1 cellular context compared by ENCODE assay signal in genomic region chr6:83065511-83066192, GRCh38.
TF ChIP-seq lines count a peak whose summit lies in the region.

Gene UBE3D, minus strand, starts transcription at chr6:83065841. Its CDS starts 123 bp downstream, at chr6:83065718.

TF ChIP-seq in K562, 482 proteins besides CTCF, POLR2A, EP300 and RAD21 (continued from another document and continues in another):
- TF ChIP-seq, protein P1, sequence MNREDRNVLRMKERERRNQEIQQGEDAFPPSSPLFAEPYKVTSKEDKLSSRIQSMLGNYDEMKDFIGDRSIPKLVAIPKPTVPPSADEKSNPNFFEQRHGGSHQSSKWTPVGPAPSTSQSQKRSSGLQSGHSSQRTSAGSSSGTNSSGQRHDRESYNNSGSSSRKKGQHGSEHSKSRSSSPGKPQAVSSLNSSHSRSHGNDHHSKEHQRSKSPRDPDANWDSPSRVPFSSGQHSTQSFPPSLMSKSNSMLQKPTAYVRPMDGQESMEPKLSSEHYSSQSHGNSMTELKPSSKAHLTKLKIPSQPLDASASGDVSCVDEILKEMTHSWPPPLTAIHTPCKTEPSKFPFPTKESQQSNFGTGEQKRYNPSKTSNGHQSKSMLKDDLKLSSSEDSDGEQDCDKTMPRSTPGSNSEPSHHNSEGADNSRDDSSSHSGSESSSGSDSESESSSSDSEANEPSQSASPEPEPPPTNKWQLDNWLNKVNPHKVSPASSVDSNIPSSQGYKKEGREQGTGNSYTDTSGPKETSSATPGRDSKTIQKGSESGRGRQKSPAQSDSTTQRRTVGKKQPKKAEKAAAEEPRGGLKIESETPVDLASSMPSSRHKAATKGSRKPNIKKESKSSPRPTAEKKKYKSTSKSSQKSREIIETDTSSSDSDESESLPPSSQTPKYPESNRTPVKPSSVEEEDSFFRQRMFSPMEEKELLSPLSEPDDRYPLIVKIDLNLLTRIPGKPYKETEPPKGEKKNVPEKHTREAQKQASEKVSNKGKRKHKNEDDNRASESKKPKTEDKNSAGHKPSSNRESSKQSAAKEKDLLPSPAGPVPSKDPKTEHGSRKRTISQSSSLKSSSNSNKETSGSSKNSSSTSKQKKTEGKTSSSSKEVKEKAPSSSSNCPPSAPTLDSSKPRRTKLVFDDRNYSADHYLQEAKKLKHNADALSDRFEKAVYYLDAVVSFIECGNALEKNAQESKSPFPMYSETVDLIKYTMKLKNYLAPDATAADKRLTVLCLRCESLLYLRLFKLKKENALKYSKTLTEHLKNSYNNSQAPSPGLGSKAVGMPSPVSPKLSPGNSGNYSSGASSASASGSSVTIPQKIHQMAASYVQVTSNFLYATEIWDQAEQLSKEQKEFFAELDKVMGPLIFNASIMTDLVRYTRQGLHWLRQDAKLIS (CRISPR knock-in tag; IDR thresholded peaks at IDR 0.05): no peak
- TF ChIP-seq KAT7 (CRISPR knock-in tag; IDR thresholded peaks at IDR 0.05; ENCODE audit: borderline replicate concordance) (no peak), HNRNPUL1 (IDR thresholded peaks at IDR 0.05; ENCODE audit: low read length) (no peak), ZKSCAN3 (CRISPR knock-in tag; IDR thresholded peaks at IDR 0.05) (no peak), BDP1 (IDR thresholded peaks at IDR 0.05; ENCODE audit: insufficient read depth, insufficient read length) (no peak), MTA2 (IDR thresholded peaks at IDR 0.05; ENCODE audit: low read depth) (no peak), MEF2A (IDR thresholded peaks at IDR 0.05; ENCODE audit: control insufficient read depth, low read depth, low read length) (no peak), ZNF778 (CRISPR knock-in tag; IDR thresholded peaks at IDR 0.05) (no peak), KAT2B (IDR thresholded peaks at IDR 0.05; ENCODE audit: low read depth, low read length) (no peak), SOX6 (IDR thresholded peaks at IDR 0.05) (peak; percentile 61; the same call in 1 of the 2 replicates), BCOR (IDR thresholded peaks at IDR 0.05) (no peak), CTBP1 (IDR thresholded peaks at IDR 0.05; ENCODE audit: borderline replicate concordance) (peak; percentile 85), CREB1 (IDR thresholded peaks at IDR 0.05) (no peak), CREB1 (CRISPR knock-in tag; IDR thresholded peaks at IDR 0.05) (no peak), ZNF436 (CRISPR knock-in tag; IDR thresholded peaks at IDR 0.05) (no peak), PHF8 (IDR thresholded peaks at IDR 0.05; ENCODE audit: borderline replicate concordance, low read length) (peak; percentile 92; the same call in 1 of the 2 replicates), RBM39 (optimal IDR thresholded peaks at IDR 0.05; ENCODE audit: low read depth, low read length) (no peak), THAP7 (CRISPR knock-in tag; IDR thresholded peaks at IDR 0.05) (no peak), STAT5B (CRISPR knock-in tag; IDR thresholded peaks at IDR 0.05) (no peak), ZNF764 (CRISPR knock-in tag; IDR thresholded peaks at IDR 0.05; ENCODE audit: low read depth) (no peak), ZNF133 (CRISPR knock-in tag; IDR thresholded peaks at IDR 0.05) (no peak), SMAD4 (CRISPR knock-in tag; conservative IDR thresholded peaks at IDR 0.05) (peak; percentile 57), HLTF (IDR thresholded peaks at IDR 0.05) (no peak), DEAF1 (CRISPR knock-in tag; IDR thresholded peaks at IDR 0.05) (no peak), SRSF9 (IDR thresholded peaks at IDR 0.05; ENCODE audit: borderline replicate concordance, low read depth, low read length) (no peak), TAF15 (IDR thresholded peaks at IDR 0.05; ENCODE audit: low read depth, low read length) (no peak), PBX2 (CRISPR knock-in tag; IDR thresholded peaks at IDR 0.05; ENCODE audit: low read depth) (no peak), PBX2 (tag; conservative IDR thresholded peaks at IDR 0.05; ENCODE audit: low read depth) (no peak), ZNF143 (CRISPR knock-in tag; IDR thresholded peaks at IDR 0.05) (no peak), NR2F6 (CRISPR knock-in tag; IDR thresholded peaks at IDR 0.05) (no peak), BRF1 (IDR thresholded peaks at IDR 0.05; ENCODE audit: borderline replicate concordance, extremely low read depth, insufficient read length) (no peak), ZNF316 (IDR thresholded peaks at IDR 0.05) (no peak), ETV1 (tag; conservative IDR thresholded peaks at IDR 0.05; ENCODE audit: low read depth) (no peak), XRCC5 (IDR thresholded peaks at IDR 0.05; ENCODE audit: low read depth, low read length) (peak; percentile 85; the same call in 1 of the 2 replicates)
- TF ChIP-seq, protein P2, sequence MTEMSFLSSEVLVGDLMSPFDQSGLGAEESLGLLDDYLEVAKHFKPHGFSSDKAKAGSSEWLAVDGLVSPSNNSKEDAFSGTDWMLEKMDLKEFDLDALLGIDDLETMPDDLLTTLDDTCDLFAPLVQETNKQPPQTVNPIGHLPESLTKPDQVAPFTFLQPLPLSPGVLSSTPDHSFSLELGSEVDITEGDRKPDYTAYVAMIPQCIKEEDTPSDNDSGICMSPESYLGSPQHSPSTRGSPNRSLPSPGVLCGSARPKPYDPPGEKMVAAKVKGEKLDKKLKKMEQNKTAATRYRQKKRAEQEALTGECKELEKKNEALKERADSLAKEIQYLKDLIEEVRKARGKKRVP (CRISPR knock-in tag; IDR thresholded peaks at IDR 0.05): no peak
- TF ChIP-seq, protein P3, sequence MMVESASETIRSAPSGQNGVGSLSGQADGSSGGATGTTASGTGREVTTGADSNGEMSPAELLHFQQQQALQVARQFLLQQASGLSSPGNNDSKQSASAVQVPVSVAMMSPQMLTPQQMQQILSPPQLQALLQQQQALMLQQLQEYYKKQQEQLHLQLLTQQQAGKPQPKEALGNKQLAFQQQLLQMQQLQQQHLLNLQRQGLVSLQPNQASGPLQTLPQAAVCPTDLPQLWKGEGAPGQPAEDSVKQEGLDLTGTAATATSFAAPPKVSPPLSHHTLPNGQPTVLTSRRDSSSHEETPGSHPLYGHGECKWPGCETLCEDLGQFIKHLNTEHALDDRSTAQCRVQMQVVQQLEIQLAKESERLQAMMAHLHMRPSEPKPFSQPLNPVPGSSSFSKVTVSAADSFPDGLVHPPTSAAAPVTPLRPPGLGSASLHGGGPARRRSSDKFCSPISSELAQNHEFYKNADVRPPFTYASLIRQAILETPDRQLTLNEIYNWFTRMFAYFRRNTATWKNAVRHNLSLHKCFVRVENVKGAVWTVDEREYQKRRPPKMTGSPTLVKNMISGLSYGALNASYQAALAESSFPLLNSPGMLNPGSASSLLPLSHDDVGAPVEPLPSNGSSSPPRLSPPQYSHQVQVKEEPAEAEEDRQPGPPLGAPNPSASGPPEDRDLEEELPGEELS (CRISPR knock-in tag; IDR thresholded peaks at IDR 0.05; ENCODE audit: borderline replicate concordance): 0 out of 2 replicates have a peak, but pooled peaks have one; percentile 45
- TF ChIP-seq, protein P4, sequence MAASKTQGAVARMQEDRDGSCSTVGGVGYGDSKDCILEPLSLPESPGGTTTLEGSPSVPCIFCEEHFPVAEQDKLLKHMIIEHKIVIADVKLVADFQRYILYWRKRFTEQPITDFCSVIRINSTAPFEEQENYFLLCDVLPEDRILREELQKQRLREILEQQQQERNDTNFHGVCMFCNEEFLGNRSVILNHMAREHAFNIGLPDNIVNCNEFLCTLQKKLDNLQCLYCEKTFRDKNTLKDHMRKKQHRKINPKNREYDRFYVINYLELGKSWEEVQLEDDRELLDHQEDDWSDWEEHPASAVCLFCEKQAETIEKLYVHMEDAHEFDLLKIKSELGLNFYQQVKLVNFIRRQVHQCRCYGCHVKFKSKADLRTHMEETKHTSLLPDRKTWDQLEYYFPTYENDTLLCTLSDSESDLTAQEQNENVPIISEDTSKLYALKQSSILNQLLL (CRISPR knock-in tag; IDR thresholded peaks at IDR 0.05; ENCODE audit: borderline replicate concordance): no peak
- TF ChIP-seq, protein P5, sequence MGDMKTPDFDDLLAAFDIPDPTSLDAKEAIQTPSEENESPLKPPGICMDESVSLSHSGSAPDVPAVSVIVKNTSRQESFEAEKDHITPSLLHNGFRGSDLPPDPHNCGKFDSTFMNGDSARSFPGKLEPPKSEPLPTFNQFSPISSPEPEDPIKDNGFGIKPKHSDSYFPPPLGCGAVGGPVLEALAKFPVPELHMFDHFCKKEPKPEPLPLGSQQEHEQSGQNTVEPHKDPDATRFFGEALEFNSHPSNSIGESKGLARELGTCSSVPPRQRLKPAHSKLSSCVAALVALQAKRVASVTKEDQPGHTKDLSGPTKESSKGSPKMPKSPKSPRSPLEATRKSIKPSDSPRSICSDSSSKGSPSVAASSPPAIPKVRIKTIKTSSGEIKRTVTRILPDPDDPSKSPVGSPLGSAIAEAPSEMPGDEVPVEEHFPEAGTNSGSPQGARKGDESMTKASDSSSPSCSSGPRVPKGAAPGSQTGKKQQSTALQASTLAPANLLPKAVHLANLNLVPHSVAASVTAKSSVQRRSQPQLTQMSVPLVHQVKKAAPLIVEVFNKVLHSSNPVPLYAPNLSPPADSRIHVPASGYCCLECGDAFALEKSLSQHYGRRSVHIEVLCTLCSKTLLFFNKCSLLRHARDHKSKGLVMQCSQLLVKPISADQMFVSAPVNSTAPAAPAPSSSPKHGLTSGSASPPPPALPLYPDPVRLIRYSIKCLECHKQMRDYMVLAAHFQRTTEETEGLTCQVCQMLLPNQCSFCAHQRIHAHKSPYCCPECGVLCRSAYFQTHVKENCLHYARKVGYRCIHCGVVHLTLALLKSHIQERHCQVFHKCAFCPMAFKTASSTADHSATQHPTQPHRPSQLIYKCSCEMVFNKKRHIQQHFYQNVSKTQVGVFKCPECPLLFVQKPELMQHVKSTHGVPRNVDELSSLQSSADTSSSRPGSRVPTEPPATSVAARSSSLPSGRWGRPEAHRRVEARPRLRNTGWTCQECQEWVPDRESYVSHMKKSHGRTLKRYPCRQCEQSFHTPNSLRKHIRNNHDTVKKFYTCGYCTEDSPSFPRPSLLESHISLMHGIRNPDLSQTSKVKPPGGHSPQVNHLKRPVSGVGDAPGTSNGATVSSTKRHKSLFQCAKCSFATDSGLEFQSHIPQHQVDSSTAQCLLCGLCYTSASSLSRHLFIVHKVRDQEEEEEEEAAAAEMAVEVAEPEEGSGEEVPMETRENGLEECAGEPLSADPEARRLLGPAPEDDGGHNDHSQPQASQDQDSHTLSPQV (IDR thresholded peaks at IDR 0.05): peak; percentile 67
- TF ChIP-seq, protein P6, sequence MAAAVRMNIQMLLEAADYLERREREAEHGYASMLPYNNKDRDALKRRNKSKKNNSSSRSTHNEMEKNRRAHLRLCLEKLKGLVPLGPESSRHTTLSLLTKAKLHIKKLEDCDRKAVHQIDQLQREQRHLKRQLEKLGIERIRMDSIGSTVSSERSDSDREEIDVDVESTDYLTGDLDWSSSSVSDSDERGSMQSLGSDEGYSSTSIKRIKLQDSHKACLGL (CRISPR knock-in tag; IDR thresholded peaks at IDR 0.05; ENCODE audit: borderline replicate concordance, poor library complexity, severe bottlenecking): no peak
- TF ChIP-seq, protein P7, sequence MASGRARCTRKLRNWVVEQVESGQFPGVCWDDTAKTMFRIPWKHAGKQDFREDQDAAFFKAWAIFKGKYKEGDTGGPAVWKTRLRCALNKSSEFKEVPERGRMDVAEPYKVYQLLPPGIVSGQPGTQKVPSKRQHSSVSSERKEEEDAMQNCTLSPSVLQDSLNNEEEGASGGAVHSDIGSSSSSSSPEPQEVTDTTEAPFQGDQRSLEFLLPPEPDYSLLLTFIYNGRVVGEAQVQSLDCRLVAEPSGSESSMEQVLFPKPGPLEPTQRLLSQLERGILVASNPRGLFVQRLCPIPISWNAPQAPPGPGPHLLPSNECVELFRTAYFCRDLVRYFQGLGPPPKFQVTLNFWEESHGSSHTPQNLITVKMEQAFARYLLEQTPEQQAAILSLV (tag; IDR thresholded peaks at IDR 0.05): no peak
